ENCODE assay signal across 8 cellular contexts in genomic region chr16:20899503-20900298, GRCh38. TPM values are rescaled to one million over a fixed set of nuclear protein-coding genes. Genes with fewer than 3 reads are reported as not detected.
A peak's percentile ranks its signal among the peaks of the same experiment; 100 is the strongest.
DNase-seq lines count a peak whose midpoint lies in the region; ATAC-seq and TF ChIP-seq lines count a peak whose summit lies in the region.

No MANE protein-coding gene starts in this region.

- H3K4me3 ChIP-seq in AG09309 (ENCODE audit: control insufficient read depth, low read depth, low read length), result peak overlapping the region; percentile 93
- peak overlapping the region; percentile 78 for H3K4me3 ChIP-seq in hepatocyte
- peak overlapping the region; percentile 90 for H3K4me3 ChIP-seq in skeletal muscle satellite cell (ENCODE audit: low read length)

- ATAC-seq in HG02885 (IDR thresholded peaks at IDR 0.05; ENCODE audit: poor library complexity, unreplicated experiment) (peak; percentile 3), GM18907 (IDR thresholded peaks at IDR 0.05; ENCODE audit: unreplicated experiment) (no peak)

- intact Hi-C loops in activated T-helper 1 cell treated with anti-CD3 and anti-CD28 coated beads, Interleukin-12 subunit alpha, Interleukin-12 subunit beta, Interleukin-2, Interleukin-4 antibody, amounts not matched to agents 30 ng/mL and 10 ng/mL and 1 ng/mL, durations not matched to agents 14 hours and 24 hours and 36 hours (cut with micrococcal nuclease), result loop anchor here (1.0 to 2.0 kb wide), 9 partner anchors 12 to 1291 kb away; partner anchors contain the start of genes ERI2, REXO5 and THUMPD1

- peak overlapping the region; percentile 99 for H3K27ac ChIP-seq in hepatocyte

- WGBS in hepatocyte (ENCODE audit: low lambda C conversion rate, missing lambda C conversion rate), result 0% methylated on average over 4 of the region's 23 CpGs

- no peak for DNase-seq in AG09309 (ENCODE audit: low read depth)
- no peak for DNase-seq in activated T-helper 1 cell treated with anti-CD3 and anti-CD28 coated beads, Interleukin-12 subunit alpha, Interleukin-12 subunit beta, Interleukin-2, Interleukin-4 antibody, amounts not matched to agents 30 ng/mL and 10 ng/mL and 1 ng/mL, durations not matched to agents 14 hours and 24 hours and 36 hours (ENCODE audit: low spot score)
- DNase-seq in hepatocyte (ENCODE audit: low spot score), result peak; percentile 80
- DNase-seq in foreskin melanocyte, result no peak
- no peak for DNase-seq in SIG-M5 (lab: John Stamatoyannopoulos, UW)

- H3K9me3 ChIP-seq in hepatocyte (ENCODE audit: low read depth), result no peaks in the 10 kb centered on the region
- H3K9me3 ChIP-seq in skeletal muscle satellite cell (replicated peaks; ENCODE audit: low read length), result no peaks in the 10 kb centered on the region

- H3K9ac ChIP-seq in skeletal muscle satellite cell (ENCODE audit: low read depth, low read length), result peak overlapping the region; percentile 100

- H3K79me2 ChIP-seq in hepatocyte, result peaks cover 80% of the 10 kb centered on the region

- no peak overlapping the region for H2AFZ ChIP-seq in hepatocyte

- H3K4me3 Mint-ChIP-seq in activated T-helper 1 cell treated with anti-CD3 and anti-CD28 coated beads, Interleukin-12 subunit alpha, Interleukin-12 subunit beta, Interleukin-2, Interleukin-4 antibody, amounts not matched to agents 30 ng/mL and 10 ng/mL and 1 ng/mL, durations not matched to agents 14 hours and 24 hours and 36 hours, result peak overlapping the region; percentile 90

- H3K36me3 Mint-ChIP-seq in activated T-helper 1 cell treated with anti-CD3 and anti-CD28 coated beads, Interleukin-12 subunit alpha, Interleukin-12 subunit beta, Interleukin-2, Interleukin-4 antibody, amounts not matched to agents 30 ng/mL and 10 ng/mL and 1 ng/mL, durations not matched to agents 14 hours and 24 hours and 36 hours (ENCODE audit: low read depth), result peaks cover 42% of the 10 kb centered on the region

- peak overlapping the region; percentile 83 for H3K4me2 ChIP-seq in hepatocyte
- peak overlapping the region; percentile 79 for H3K4me2 ChIP-seq in skeletal muscle satellite cell (ENCODE audit: low read length)

- TF ChIP-seq CTCF in AG09309 (IDR thresholded peaks at IDR 0.05; ENCODE audit: control insufficient read depth, insufficient read depth, low read depth, low read length, missing control alignments), result no peak
- TF ChIP-seq CTCF in hepatocyte (IDR thresholded peaks at IDR 0.05; ENCODE audit: poor library complexity), result no peak

- H4K20me1 ChIP-seq in hepatocyte (ENCODE audit: insufficient read depth, poor library complexity, severe bottlenecking), result peaks cover 18% of the 10 kb centered on the region

- H3K27me3 ChIP-seq in hepatocyte (no peaks in the 10 kb centered on the region), skeletal muscle satellite cell (ENCODE audit: control insufficient read depth, insufficient read depth, low read length) (no peaks in the 10 kb centered on the region)

- H3K4me1 ChIP-seq in hepatocyte (ENCODE audit: insufficient read depth), result peaks cover 45% of the 10 kb centered on the region
- peaks cover 54% of the 10 kb centered on the region for H3K4me1 ChIP-seq in skeletal muscle satellite cell (ENCODE audit: control insufficient read depth, insufficient read depth, low read length)

- H3K9me2 ChIP-seq in hepatocyte (replicated peaks; ENCODE audit: insufficient read depth), result no peaks in the 10 kb centered on the region

- H3K27ac Mint-ChIP-seq in activated T-helper 1 cell treated with anti-CD3 and anti-CD28 coated beads, Interleukin-12 subunit alpha, Interleukin-12 subunit beta, Interleukin-2, Interleukin-4 antibody, amounts not matched to agents 30 ng/mL and 10 ng/mL and 1 ng/mL, durations not matched to agents 14 hours and 24 hours and 36 hours, result peak overlapping the region; percentile 100

- no peaks in the 10 kb centered on the region for H3K36me3 ChIP-seq in hepatocyte (replicated peaks; ENCODE audit: insufficient read depth, low read depth)
- peaks cover 23% of the 10 kb centered on the region for H3K36me3 ChIP-seq in skeletal muscle satellite cell (ENCODE audit: insufficient read depth, low read length)

- H3K9me3 Mint-ChIP-seq in activated T-helper 1 cell treated with anti-CD3 and anti-CD28 coated beads, Interleukin-12 subunit alpha, Interleukin-12 subunit beta, Interleukin-2, Interleukin-4 antibody, amounts not matched to agents 30 ng/mL and 10 ng/mL and 1 ng/mL, durations not matched to agents 14 hours and 24 hours and 36 hours, result no peaks in the 10 kb centered on the region

- H3K4me1 Mint-ChIP-seq in activated T-helper 1 cell treated with anti-CD3 and anti-CD28 coated beads, Interleukin-12 subunit alpha, Interleukin-12 subunit beta, Interleukin-2, Interleukin-4 antibody, amounts not matched to agents 30 ng/mL and 10 ng/mL and 1 ng/mL, durations not matched to agents 14 hours and 24 hours and 36 hours (ENCODE audit: low read depth), result peaks cover 73% of the 10 kb centered on the region

- no peaks in the 10 kb centered on the region for H3K27me3 Mint-ChIP-seq in activated T-helper 1 cell treated with anti-CD3 and anti-CD28 coated beads, Interleukin-12 subunit alpha, Interleukin-12 subunit beta, Interleukin-2, Interleukin-4 antibody, amounts not matched to agents 30 ng/mL and 10 ng/mL and 1 ng/mL, durations not matched to agents 14 hours and 24 hours and 36 hours (ENCODE audit: insufficient read depth)

RNA-seq across cellular contexts. Expression of gene DCUN1D3, which starts 0.5 kb away (rescaled TPM):
- 14.5 and 16.7 TPM in 2 replicates for total RNA-seq in activated T-helper 1 cell treated with anti-CD3 and anti-CD28 coated beads, Interleukin-12 subunit alpha, Interleukin-12 subunit beta, Interleukin-2, Interleukin-4 antibody, amounts not matched to agents 30 ng/mL and 10 ng/mL and 1 ng/mL, durations not matched to agents 14 hours and 24 hours and 36 hours
- total RNA-seq in hepatocyte, result 38.1 and 40.3 TPM in 2 replicates
- polyA plus RNA-seq in hepatocyte, result 10.3 and 15.0 TPM in 2 replicates
- total RNA-seq in skeletal muscle satellite cell (2012; rRNA removed), result 28.2 and 29.4 TPM in 2 replicates

RNA-seq across cellular contexts. Expression of gene LYRM1, which starts 0.9 kb away (rescaled TPM):
- total RNA-seq in activated T-helper 1 cell treated with anti-CD3 and anti-CD28 coated beads, Interleukin-12 subunit alpha, Interleukin-12 subunit beta, Interleukin-2, Interleukin-4 antibody, amounts not matched to agents 30 ng/mL and 10 ng/mL and 1 ng/mL, durations not matched to agents 14 hours and 24 hours and 36 hours, result 21.2 and 23.7 TPM in 2 replicates
- total RNA-seq in hepatocyte, result 60.0 and 61.5 TPM in 2 replicates
- 48.9 and 57.3 TPM in 2 replicates for polyA plus RNA-seq in hepatocyte
- total RNA-seq in skeletal muscle satellite cell (2012; rRNA removed), result 50.5 and 66.7 TPM in 2 replicates
